8 cellular contexts compared by ENCODE assay signal in genomic region chr16:57039148-57039812, GRCh38. TPM values are rescaled to one million over a fixed set of nuclear protein-coding genes. Genes with fewer than 3 reads are reported as not detected.
DNase-seq lines count a peak whose midpoint lies in the region; ATAC-seq and TF ChIP-seq lines count a peak whose summit lies in the region.

No MANE protein-coding gene starts in this region.

- H3K27me3 ChIP-seq in ACC112 (ENCODE audit: insufficient read depth, low read length), result no peaks in the 10 kb centered on the region

- H3K4me1 ChIP-seq in ACC112 (ENCODE audit: control insufficient read depth, insufficient read depth, low read length, unreplicated experiment), result peaks cover 34% of the 10 kb centered on the region

- no peaks in the 10 kb centered on the region for H3K79me2 ChIP-seq in ACC112 (ENCODE audit: control insufficient read depth, insufficient read depth, low read length, unreplicated experiment)

- CTCF ChIA-PET in RWPE1 (lab: Yijun Ruan, JAX), result no interaction called here

- H3K36me3 ChIP-seq in ACC112 (ENCODE audit: insufficient read depth, low read length), result peaks cover 27% of the 10 kb centered on the region

- peak; percentile 22 for ATAC-seq in GM18867 (IDR thresholded peaks at IDR 0.05; ENCODE audit: unreplicated experiment)
- no peak for ATAC-seq in esophagus mucosa

- no peak overlapping the region for H2AFZ ChIP-seq in ACC112 (ENCODE audit: low read length, unreplicated experiment)

- no peak for TF ChIP-seq CTCF in RWPE1 (conservative IDR thresholded peaks at IDR 0.05; ENCODE audit: low read depth)
- no peak for TF ChIP-seq CTCF in fibroblast of villous mesenchyme (IDR thresholded peaks at IDR 0.05; ENCODE audit: insufficient read depth, low read depth, low read length)

- POLR2A ChIA-PET in RWPE1 (lab: Yijun Ruan, JAX; ENCODE audit: low non-redundant PET), result no interaction called here

- no peak for DNase-seq in RWPE1 (ENCODE audit: low spot score)
- DNase-seq in fibroblast of villous mesenchyme (ENCODE audit: low read depth), result peak; percentile 92
- no peak for DNase-seq in NCI-H446 treated with DMSO at 0.1 percent for 48 hours (lab: John Stamatoyannopoulos, UW)
- DNase-seq in NCI-H69 (lab: John Stamatoyannopoulos, UW), result no peak
- DNase-seq in NCI-H82 treated with DMSO at 0.1 percent for 48 hours (lab: John Stamatoyannopoulos, UW; ENCODE audit: unreplicated experiment), result no peak

- no peak overlapping the region for H3K4me3 ChIP-seq in ACC112 (ENCODE audit: low read depth, low read length)
- no peak overlapping the region for H3K4me3 ChIP-seq in fibroblast of villous mesenchyme (ENCODE audit: low read depth, low read length)

- H3K27ac ChIP-seq in ACC112 (ENCODE audit: low read depth, low read length) (peak overlapping the region; percentile 68), RWPE1 (peak overlapping the region; percentile 42)

RNA-seq across cellular contexts. Expression of gene NLRC5, which starts 49.9 kb away (rescaled TPM):
- total RNA-seq in fibroblast of villous mesenchyme, result 44.0 and 67.6 TPM in 2 replicates
- total RNA-seq in esophagus mucosa, result 13.0 TPM

RNA-seq across cellular contexts. Expression of gene CPNE2, which starts 53.1 kb away (rescaled TPM):
- total RNA-seq in fibroblast of villous mesenchyme, result 23.2 and 24.2 TPM in 2 replicates
- 14.2 TPM for total RNA-seq in esophagus mucosa
